8 cellular contexts compared by ENCODE assay signal in the genomic region with DNA sequence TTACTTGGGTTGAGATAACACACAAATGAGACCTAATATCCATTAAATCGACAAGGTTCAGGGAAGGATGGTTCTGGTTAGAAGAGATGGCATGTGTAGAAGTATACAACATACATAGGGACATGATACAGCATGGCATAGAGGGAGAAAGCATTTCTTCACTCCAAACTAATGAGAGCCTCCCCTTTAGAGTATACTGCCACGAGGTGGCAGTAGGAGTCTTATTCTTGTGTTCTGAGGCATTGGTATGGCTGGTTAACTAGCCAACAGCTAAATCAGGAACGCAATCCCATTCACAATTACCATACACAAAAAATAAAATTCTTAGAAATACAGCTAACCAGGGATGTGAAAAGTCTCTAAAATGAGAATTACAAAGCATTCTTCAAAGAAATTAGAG. TPM values are rescaled to one million over a fixed set of nuclear protein-coding genes. Genes with fewer than 3 reads are reported as not detected.
A peak's percentile ranks its signal among the peaks of the same experiment; 100 is the strongest.
DNase-seq lines count a peak whose midpoint lies in the region; ATAC-seq and TF ChIP-seq lines count a peak whose summit lies in the region.

No MANE protein-coding gene starts in this region.

- no peak overlapping the region for H3K27ac ChIP-seq in HL-60 (replicated peaks)
- no peak overlapping the region for H3K27ac ChIP-seq in SJCRH30

- H3K27me3 Mint-ChIP-seq in nephron progenitor cell (ENCODE audit: low read depth, poor library complexity): peaks cover 13% of the 10 kb centered on the region

- no peak overlapping the region for H3K4me3 Mint-ChIP-seq in nephron progenitor cell

- no peaks in the 10 kb centered on the region for H3K4me1 Mint-ChIP-seq in nephron progenitor cell

- peaks cover 89% of the 10 kb centered on the region for H3K9me3 Mint-ChIP-seq in nephron progenitor cell

- no peaks in the 10 kb centered on the region for H3K36me3 ChIP-seq in SJCRH30

- H3K36me3 Mint-ChIP-seq in nephron progenitor cell (ENCODE audit: low read depth): no peaks in the 10 kb centered on the region

- no peak for ATAC-seq in GM21528 (IDR thresholded peaks at IDR 0.05; ENCODE audit: low FRiP score, unreplicated experiment)

- peak; percentile 23 for DNase-seq in SKM-1 treated with dmso at 0.1 percent for 144 hours (lab: John Stamatoyannopoulos, UW; ENCODE audit: unreplicated experiment)
- DNase-seq in SKM-1 (lab: John Stamatoyannopoulos, UW; ENCODE audit: unreplicated experiment): no peak
- DNase-seq in HL-60 (ENCODE audit: low read depth in 1 of 2, low spot score in 1 of 2): peak; percentile 0 to 33
- peak; percentile 8 to 41 for DNase-seq in SJCRH30
- DNase-seq in dermis blood vessel endothelial cell: peak; percentile 56
- peak; percentile 3 for DNase-seq in nephron progenitor cell
- DNase-seq in NCI-H526 treated with DMSO at 0.1 percent for 48 hours (lab: John Stamatoyannopoulos, UW): no peak

- H3K4me3 ChIP-seq in HL-60 (replicated peaks; ENCODE audit: insufficient read depth, low read length) (no peak overlapping the region), SJCRH30 (no peak overlapping the region)

- no peaks in the 10 kb centered on the region for H3K4me1 ChIP-seq in SJCRH30

- no peaks in the 10 kb centered on the region for H3K27me3 ChIP-seq in HL-60 (ENCODE audit: insufficient read depth, poor library complexity, severe bottlenecking)
- H3K27me3 ChIP-seq in SJCRH30: no peaks in the 10 kb centered on the region

- no peak overlapping the region for H3K27ac Mint-ChIP-seq in nephron progenitor cell

- TF ChIP-seq CTCF in HL-60 (IDR thresholded peaks at IDR 0.05; ENCODE audit: insufficient read depth, low read length): peak; percentile 21
- TF ChIP-seq CTCF in nephron progenitor cell (IDR thresholded peaks at IDR 0.05): no peak

- H3K9me3 ChIP-seq in SJCRH30 (replicated peaks): no peaks in the 10 kb centered on the region

RNA-seq across cellular contexts. Expression of gene TRO, which starts 29.1 kb away (rescaled TPM):
- 27.0 and 29.2 TPM in 2 replicates for total RNA-seq in SJCRH30 (2014; rRNA removed; shearing (Covaris generic))
- 4.4 and 5.9 TPM in 2 replicates for total RNA-seq in dermis blood vessel endothelial cell

Comparison
In these comparisons a context has a peak if more than half of its experiments do, and no peak if none do; other contexts are left out.
1. DNase-seq: peak in SKM-1 treated with dmso at 0.1 percent for 144 hours (single experiment), HL-60 (2 of 2), SJCRH30 (2 of 2), dermis blood vessel endothelial cell (single experiment) and nephron progenitor cell (single experiment); none in SKM-1 (single experiment) and NCI-H526 treated with DMSO at 0.1 percent for 48 hours (single experiment).